ENCODE assay signal across 9 cellular contexts in genomic region chr20:62951896-62952372, GRCh38. TPM values are rescaled to one million over a fixed set of nuclear protein-coding genes. Genes with fewer than 3 reads are reported as not detected.
DNase-seq lines count a peak whose midpoint lies in the region; ATAC-seq and TF ChIP-seq lines count a peak whose summit lies in the region.
"Had no signal": no experiment of that assay in that cellular context is flagged by ENCODE, and none has a peak within 500 bp of the region (broad histone marks: within the 10 kb centered on the region; RNA-seq: fewer than 3 reads in every experiment).

No MANE protein-coding gene starts in this region.

- H3K4me1 ChIP-seq in liver (ENCODE audit: control insufficient read depth in 4 of 4, insufficient read depth in 4 of 4, low read length in 3 of 4): peaks cover 3 to 41% (median 29%) of the 10 kb centered on the region in 4 donors
- peaks cover 2 to 37% (median 33%) of the 10 kb centered on the region in 5 donors for H3K4me1 ChIP-seq in subcutaneous abdominal adipose tissue (ENCODE audit: control insufficient read depth in 5 of 5, insufficient read depth in 5 of 5, low read length in 5 of 5)
- peaks cover 5 to 18% of the 10 kb centered on the region in 2 donors for H3K4me1 ChIP-seq in uterus

- 78% methylated on average over 8 of the region's 8 CpGs for WGBS in liver

- peak overlapping the region; percentile 77 to 86 for H3K4me3 Mint-ChIP-seq in activated T-cell treated with anti-CD3 and anti-CD28 coated beads, Interleukin-2, amount 50 U/mL, for 72 hours
- H3K4me3 Mint-ChIP-seq in activated naive CD8-positive, alpha-beta T cell treated with anti-CD3 and anti-CD28 coated beads, Interleukin-2, amount 10 ng/mL, durations not matched to agents 7 days and 5 days: peak overlapping the region; percentile 85

- DNase-seq in activated T-cell treated with anti-CD3 and anti-CD28 coated beads, Interleukin-2, amount 50 U/mL, for 72 hours: no peak
- DNase-seq in activated T-cell treated with anti-CD3 and anti-CD28 coated beads for 4 hours: no peak
- DNase-seq in activated naive CD8-positive, alpha-beta T cell treated with anti-CD3 and anti-CD28 coated beads, Interleukin-2, amount 10 ng/mL, durations not matched to agents 7 days and 5 days: no peak
- no peak for DNase-seq in uterus
- no peak for DNase-seq in NCI-H524 treated with DMSO at 0.1 percent for 48 hours (lab: John Stamatoyannopoulos, UW)
- no peak for DNase-seq in epidermal melanocyte (ENCODE audit: insufficient read length, low spot score)

- TF ChIP-seq CTCF in liver (IDR thresholded peaks at IDR 0.05; ENCODE audit: low read depth, low read length, missing input control): no peak
- TF ChIP-seq CTCF in uterus (IDR thresholded peaks at IDR 0.05): no peak

- H3K36me3 ChIP-seq in liver (ENCODE audit: control insufficient read depth in 4 of 4, insufficient read depth in 3 of 4, low read depth in 1 of 4, low read length in 3 of 4): peaks cover 0 to 20% (median 1%) of the 10 kb centered on the region in 4 donors
- peaks cover 4 to 33% (median 31%) of the 10 kb centered on the region in 5 donors for H3K36me3 ChIP-seq in subcutaneous abdominal adipose tissue (ENCODE audit: control insufficient read depth in 5 of 5, insufficient read depth in 5 of 5, low read length in 5 of 5)
- H3K36me3 ChIP-seq in uterus: no peaks in the 10 kb centered on the region

- peak overlapping the region; percentile 4 for H3K27ac Mint-ChIP-seq in activated T-cell treated with anti-CD3 and anti-CD28 coated beads, Interleukin-2, amount 50 U/mL, for 72 hours
- H3K27ac Mint-ChIP-seq in activated naive CD8-positive, alpha-beta T cell treated with anti-CD3 and anti-CD28 coated beads, Interleukin-2, amount 10 ng/mL, durations not matched to agents 7 days and 5 days: peak overlapping the region; percentile 82

- peak overlapping the region in 2 of 3 donors; percentile 34 to 76 for H3K4me3 ChIP-seq in liver (ENCODE audit: low read depth in 1 of 3, low read length in 3 of 3)
- H3K4me3 ChIP-seq in subcutaneous abdominal adipose tissue (ENCODE audit: low read depth in 1 of 5, low read length in 5 of 5): peak overlapping the region in 4 of 5 donors; percentile 13 to 57 (median 44)
- H3K4me3 ChIP-seq in uterus: no peak overlapping the region

- H3K27me3 Mint-ChIP-seq in activated T-cell treated with anti-CD3 and anti-CD28 coated beads, Interleukin-2, amount 50 U/mL, for 72 hours (ENCODE audit: low read depth): no peaks in the 10 kb centered on the region
- no peaks in the 10 kb centered on the region for H3K27me3 Mint-ChIP-seq in activated naive CD8-positive, alpha-beta T cell treated with anti-CD3 and anti-CD28 coated beads, Interleukin-2, amount 10 ng/mL, durations not matched to agents 7 days and 5 days

- no peak for TF ChIP-seq POLR2A in uterus (IDR thresholded peaks at IDR 0.05)

- H3K9me3 ChIP-seq in liver (ENCODE audit: control insufficient read depth in 4 of 4, low read length in 3 of 4): no peaks in the 10 kb centered on the region
- peaks cover 0 to 5% (median 0%) of the 10 kb centered on the region in 5 donors for H3K9me3 ChIP-seq in subcutaneous abdominal adipose tissue (ENCODE audit: control insufficient read depth in 5 of 5, low read length in 5 of 5)
- H3K9me3 ChIP-seq in uterus: no peaks in the 10 kb centered on the region

- H3K4me1 Mint-ChIP-seq in activated T-cell treated with anti-CD3 and anti-CD28 coated beads, Interleukin-2, amount 50 U/mL, for 72 hours (ENCODE audit: low read depth): peaks cover 27% of the 10 kb centered on the region
- H3K4me1 Mint-ChIP-seq in activated naive CD8-positive, alpha-beta T cell treated with anti-CD3 and anti-CD28 coated beads, Interleukin-2, amount 10 ng/mL, durations not matched to agents 7 days and 5 days: peaks cover 14% of the 10 kb centered on the region

- no peaks in the 10 kb centered on the region for H3K27me3 ChIP-seq in liver (ENCODE audit: control insufficient read depth in 4 of 4, insufficient read depth in 4 of 4, low read length in 3 of 4)
- H3K27me3 ChIP-seq in subcutaneous abdominal adipose tissue (ENCODE audit: control insufficient read depth in 5 of 5, insufficient read depth in 4 of 5, low read length in 5 of 5): no peaks in the 10 kb centered on the region
- H3K27me3 ChIP-seq in uterus: no peaks in the 10 kb centered on the region

- peak overlapping the region; percentile 91 to 93 for H3K27ac ChIP-seq in liver (ENCODE audit: low read depth in 1 of 2, low read length in 2 of 2)
- no peak overlapping the region for H3K27ac ChIP-seq in subcutaneous abdominal adipose tissue (ENCODE audit: low read depth, low read length)
- H3K27ac ChIP-seq in uterus: peak overlapping the region in 1 of 2 donors; percentile 83

- POLR2A ChIA-PET in activated naive CD8-positive, alpha-beta T cell treated with anti-CD3 and anti-CD28 coated beads, Interleukin-2, amount 10 ng/mL, durations not matched to agents 7 days and 5 days (lab: Charles Lee): no interaction called here

- H3K9ac ChIP-seq in liver (ENCODE audit: low read depth in 1 of 2, low read length in 2 of 2): peak overlapping the region in 1 of 2 donors; percentile 52
- H3K9ac ChIP-seq in subcutaneous abdominal adipose tissue (ENCODE audit: low read length in 5 of 5): peak overlapping the region in 3 of 5 donors; percentile 9 to 54 (median 39)

- H3K36me3 Mint-ChIP-seq in activated T-cell treated with anti-CD3 and anti-CD28 coated beads, Interleukin-2, amount 50 U/mL, for 72 hours (ENCODE audit: insufficient read depth in 2 of 2): peaks cover 10 to 25% of the 10 kb centered on the region in 2 donors
- H3K36me3 Mint-ChIP-seq in activated naive CD8-positive, alpha-beta T cell treated with anti-CD3 and anti-CD28 coated beads, Interleukin-2, amount 10 ng/mL, durations not matched to agents 7 days and 5 days: peaks cover 38% of the 10 kb centered on the region

- TF ChIP-seq RAD21 in liver (IDR thresholded peaks at IDR 0.05): no peak

- ATAC-seq in activated T-cell treated with anti-CD3 and anti-CD28 coated beads, Interleukin-2, amount 50 U/mL, for 72 hours (replicated peaks in 1 of 2): no peak
- ATAC-seq in activated naive CD8-positive, alpha-beta T cell treated with anti-CD3 and anti-CD28 coated beads, Interleukin-2, amount 10 ng/mL, durations not matched to agents 7 days and 5 days (ENCODE audit: low read depth): no peak

- no peaks in the 10 kb centered on the region for H3K9me3 Mint-ChIP-seq in activated T-cell treated with anti-CD3 and anti-CD28 coated beads, Interleukin-2, amount 50 U/mL, for 72 hours
- peaks cover 1% of the 10 kb centered on the region for H3K9me3 Mint-ChIP-seq in activated naive CD8-positive, alpha-beta T cell treated with anti-CD3 and anti-CD28 coated beads, Interleukin-2, amount 10 ng/mL, durations not matched to agents 7 days and 5 days

- intact Hi-C loops in uterus (cut with DNase I; ENCODE audit: low total_unique reads): no loop called here

TF ChIP-seq in liver, 16 proteins besides CTCF, POLR2A, EP300 and RAD21 (continues in another document):
- TF ChIP-seq YY1 (IDR thresholded peaks at IDR 0.05) (no peak), TAF1 (conservative IDR thresholded peaks at IDR 0.05) (no peak), SP1 (IDR thresholded peaks at IDR 0.05) (no peak), GABPA (IDR thresholded peaks at IDR 0.05 in 1 of 2, conservative IDR thresholded peaks at IDR 0.05 in 1 of 2) (no peak), HNF4G (IDR thresholded peaks at IDR 0.05) (no peak), FOXA1 (IDR thresholded peaks at IDR 0.05) (no peak), ZBTB33 (IDR thresholded peaks at IDR 0.05) (no peak)

RNA-seq across cellular contexts. Expression of gene SLC17A9, which starts 0.6 kb away (rescaled TPM):
- total RNA-seq in activated T-cell treated with anti-CD3 and anti-CD28 coated beads, Interleukin-2, amount 50 U/mL, for 72 hours: 10 to 100 TPM; 10.2 to 11.8 TPM
- 10 to 100 TPM; 40.9 to 43.5 TPM for total RNA-seq in activated naive CD8-positive, alpha-beta T cell treated with anti-CD3 and anti-CD28 coated beads, Interleukin-2, amount 10 ng/mL, durations not matched to agents 7 days and 5 days
- total RNA-seq in liver: 10 to 100 TPM; 16.0 to 73.1 TPM
- polyA plus RNA-seq in liver: 100 to 1,000 TPM in 1 of 2 donors, 10 to 100 TPM in 1; 56.0 to 138 TPM
- total RNA-seq in uterus: 1 to 10 TPM in 2 of 4 donors, under 1 TPM in 1, not detected in 1; 0.26 to 5.4 (median 1.6) TPM
- total RNA-seq: SK-MEL-5 had no signal

RNA-seq across cellular contexts. Expression of gene GID8, which starts 14.0 kb away (rescaled TPM):
- 10 to 100 TPM; 36.0 to 47.2 TPM for total RNA-seq in activated T-cell treated with anti-CD3 and anti-CD28 coated beads, Interleukin-2, amount 50 U/mL, for 72 hours
- total RNA-seq in activated naive CD8-positive, alpha-beta T cell treated with anti-CD3 and anti-CD28 coated beads, Interleukin-2, amount 10 ng/mL, durations not matched to agents 7 days and 5 days: 10 to 100 TPM; 42.1 to 43.0 TPM
- total RNA-seq in liver (10 to 100 TPM; 17.9 to 23.6 TPM), uterus (10 to 100 TPM; 16.4 to 48.6 (median 40.0) TPM)
- 10 to 100 TPM; 10.2 to 11.4 TPM for polyA plus RNA-seq in liver

RNA-seq across cellular contexts. Expression of gene DIDO1, which starts 25.6 kb away (rescaled TPM):
- total RNA-seq in activated T-cell treated with anti-CD3 and anti-CD28 coated beads, Interleukin-2, amount 50 U/mL, for 72 hours: 10 to 100 TPM; 50.0 TPM
- total RNA-seq in activated naive CD8-positive, alpha-beta T cell treated with anti-CD3 and anti-CD28 coated beads, Interleukin-2, amount 10 ng/mL, durations not matched to agents 7 days and 5 days: 100 to 1,000 TPM; 100 to 104 TPM
- total RNA-seq in liver (10 to 100 TPM; 24.0 to 43.1 TPM), uterus (10 to 100 TPM; 20.9 to 92.8 (median 78.8) TPM)
- 10 to 100 TPM; 10.1 to 10.8 TPM for polyA plus RNA-seq in liver

RNA-seq across cellular contexts. Expression of gene BHLHE23, which starts 54.8 kb away (rescaled TPM):
- not detected for total RNA-seq in activated T-cell treated with anti-CD3 and anti-CD28 coated beads, Interleukin-2, amount 50 U/mL, for 72 hours
- not detected for total RNA-seq in activated naive CD8-positive, alpha-beta T cell treated with anti-CD3 and anti-CD28 coated beads, Interleukin-2, amount 10 ng/mL, durations not matched to agents 7 days and 5 days
- total RNA-seq in liver: not detected
- polyA plus RNA-seq in liver: not detected
- total RNA-seq in uterus: not detected
- total RNA-seq: SK-MEL-5 had no signal

Comparison
In these comparisons a context has a peak if more than half of its experiments do, and no peak if none do; other contexts are left out.
1. H3K4me3 ChIP-seq: peak in liver (2 of 3) and subcutaneous abdominal adipose tissue (4 of 5); none in uterus (0 of 2).